18 cellular contexts compared by ENCODE assay signal in the genomic region with DNA sequence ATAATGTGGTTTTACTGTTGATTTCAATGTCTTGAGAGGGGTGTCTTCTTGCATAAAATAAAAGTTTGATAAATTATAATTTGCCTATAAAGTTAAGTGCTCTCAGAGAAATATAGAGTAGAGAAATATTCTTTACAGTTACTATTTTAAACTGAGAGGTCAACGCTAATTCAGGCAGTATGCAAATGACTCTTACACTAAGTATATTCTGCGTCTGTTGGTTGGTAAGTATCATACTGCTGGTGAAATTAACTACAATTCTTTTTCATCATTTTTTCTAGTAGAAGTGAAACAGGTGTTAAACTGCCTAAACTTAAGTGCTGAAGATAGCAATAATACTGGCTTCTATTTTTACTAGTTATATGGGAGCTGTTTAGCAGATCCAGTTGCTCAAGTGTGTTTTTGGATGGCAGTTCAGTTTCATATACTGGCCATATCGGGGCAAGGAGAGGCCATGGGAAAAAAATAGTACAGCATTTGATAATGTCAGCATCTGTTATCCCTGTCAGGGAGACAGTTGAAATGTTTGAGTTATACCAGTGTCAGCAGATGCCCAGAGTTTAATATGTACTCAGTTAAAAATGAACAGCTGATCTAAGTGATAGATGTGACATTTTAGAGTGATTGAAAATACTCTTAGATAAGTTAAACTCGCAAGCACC.
DNase-seq lines count a peak whose midpoint lies in the region; ATAC-seq, FAIRE-seq and TF ChIP-seq lines count a peak whose summit lies in the region.
"Had no signal": no experiment of that assay in that cellular context is flagged by ENCODE, and none has a peak within 500 bp of the region (broad histone marks: within the 10 kb centered on the region; RNA-seq: fewer than 3 reads in every experiment).

No MANE protein-coding gene starts in this region.

- no peak for DNase-seq in GM18507 (ENCODE audit: extremely low spot score, insufficient read length, low read depth)
- peak; percentile 55 for DNase-seq in Karpas-422
- DNase-seq in epithelial cell of prostate (ENCODE audit: low read depth, low spot score): no peak
- no peak for DNase-seq in progenitor cell of endocrine pancreas (ENCODE audit: low spot score, unreplicated experiment)
- DNase-seq in foreskin melanocyte: no peak
- DNase-seq in H4 (ENCODE audit: low spot score): no peak
- no peak for DNase-seq in GOT3 (lab: John Stamatoyannopoulos, UW)
- DNase-seq: activated CD8-positive, alpha-beta T cell treated with anti-CD3 and anti-CD28 coated beads, Interleukin-2, amount 10 ng/mL, durations not matched to agents 7 days and 5 days; effector memory CD4-positive, alpha-beta T cell; H7; left colon; NCI-H1436; NCI-H345; spleen; T-helper 17 cell had no signal

- peak overlapping the region; percentile 64 for H3K4me2 ChIP-seq in Karpas-422 (ENCODE audit: low read depth, low read length, poor library complexity, severe bottlenecking)

- no peak overlapping the region for H3K9ac ChIP-seq in Karpas-422 (ENCODE audit: low read length)

- H3K36me3 ChIP-seq in Karpas-422 (ENCODE audit: insufficient read depth, low read length): peaks cover 6% of the 10 kb centered on the region

- H3K4me1 ChIP-seq in Karpas-422 (ENCODE audit: low read length): peaks cover 62% of the 10 kb centered on the region
- H3K4me1 ChIP-seq: spleen had no signal

- H4K20me1 ChIP-seq in Karpas-422 (ENCODE audit: insufficient read depth, low read depth, low read length): no peaks in the 10 kb centered on the region

- H3K4me1 Mint-ChIP-seq in progenitor cell of endocrine pancreas (ENCODE audit: low read depth): peaks cover 17% of the 10 kb centered on the region
- H3K4me1 Mint-ChIP-seq: central memory CD8-positive, alpha-beta T cell had no signal

- no peak overlapping the region for H3K4me3 Mint-ChIP-seq in progenitor cell of endocrine pancreas (ENCODE audit: low read depth)
- H3K4me3 Mint-ChIP-seq: activated CD8-positive, alpha-beta T cell treated with anti-CD3 and anti-CD28 coated beads, Interleukin-2, amount 10 ng/mL, durations not matched to agents 7 days and 5 days; central memory CD8-positive, alpha-beta T cell; T-helper 17 cell; WTC11 had no signal

- H3K27ac ChIP-seq in Karpas-422 (ENCODE audit: low read length) (peak overlapping the region; percentile 48), epithelial cell of prostate (peak overlapping the region; percentile 55)
- H3K27ac ChIP-seq: spleen had no signal

- H3K9me2 ChIP-seq in Karpas-422 (replicated peaks; ENCODE audit: insufficient read depth, low read length): no peaks in the 10 kb centered on the region

- H3K36me3 Mint-ChIP-seq in progenitor cell of endocrine pancreas (ENCODE audit: insufficient read depth): peaks cover 5% of the 10 kb centered on the region

- H3K9me3 ChIP-seq in Karpas-422 (ENCODE audit: low read length): no peaks in the 10 kb centered on the region
- H3K9me3 ChIP-seq: spleen had no signal

- no peak for TF ChIP-seq CTCF in progenitor cell of endocrine pancreas (IDR thresholded peaks at IDR 0.05; ENCODE audit: unreplicated experiment)

- H3K27me3 Mint-ChIP-seq in progenitor cell of endocrine pancreas: no peaks in the 10 kb centered on the region
- H3K27me3 Mint-ChIP-seq: central memory CD8-positive, alpha-beta T cell; T-helper 17 cell had no signal

- no peaks in the 10 kb centered on the region for H3K27me3 ChIP-seq in Karpas-422 (ENCODE audit: low read length)
- H3K27me3 ChIP-seq: spleen had no signal

- no peaks in the 10 kb centered on the region for H3K9me3 Mint-ChIP-seq in progenitor cell of endocrine pancreas (ENCODE audit: low read depth)
- H3K9me3 Mint-ChIP-seq: central memory CD8-positive, alpha-beta T cell; WTC11 had no signal

- no peak for ATAC-seq in GM21360 (IDR thresholded peaks at IDR 0.05; ENCODE audit: unreplicated experiment)
- ATAC-seq: activated CD8-positive, alpha-beta T cell treated with anti-CD3 and anti-CD28 coated beads, Interleukin-2, amount 10 ng/mL, durations not matched to agents 7 days and 5 days; left colon; T-helper 17 cell; WTC11 had no signal

- H3K27ac Mint-ChIP-seq in progenitor cell of endocrine pancreas: peak overlapping the region; percentile 60
- H3K27ac Mint-ChIP-seq: activated CD8-positive, alpha-beta T cell treated with anti-CD3 and anti-CD28 coated beads, Interleukin-2, amount 10 ng/mL, durations not matched to agents 7 days and 5 days; T-helper 17 cell had no signal

- peaks cover 47% of the 10 kb centered on the region for H3K79me2 ChIP-seq in Karpas-422 (ENCODE audit: low read length)

- H3K4me3 ChIP-seq in Karpas-422 (ENCODE audit: low read length): peak overlapping the region; percentile 28; the same call in 1 of the 2 replicates
- H3K4me3 ChIP-seq: spleen had no signal

- peak; percentile 55 for FAIRE-seq in GM18507 (lab: Jason Lieb, UNC)

- H2AFZ ChIP-seq in Karpas-422 (ENCODE audit: low read length): no peak overlapping the region
